ENCODE assay signal across 2 cellular contexts in genomic region chr22:21077884-21078508, GRCh38.
TF ChIP-seq lines count a peak whose summit lies in the region.

No MANE protein-coding gene starts in this region.

TF ChIP-seq in GM23338, 12 proteins besides CTCF, POLR2A, EP300 and RAD21:
- TF ChIP-seq STAT1 (IDR thresholded peaks at IDR 0.05; ENCODE audit: unreplicated experiment) (no peak), EZH2phosphoT487 (IDR thresholded peaks at IDR 0.05; ENCODE audit: unreplicated experiment) (no peak), POLR2AphosphoS5 (IDR thresholded peaks at IDR 0.05; ENCODE audit: low read depth) (no peak), EZH2 (IDR thresholded peaks at IDR 0.05; ENCODE audit: low read depth, unreplicated experiment) (no peak), CREB1 (CRISPR knock-in tag; IDR thresholded peaks at IDR 0.05; ENCODE audit: low read depth) (no peak), ZNF331 (CRISPR knock-in tag; IDR thresholded peaks at IDR 0.05; ENCODE audit: low read depth) (no peak), ETS1 (IDR thresholded peaks at IDR 0.05) (no peak), ZNF114 (CRISPR knock-in tag; IDR thresholded peaks at IDR 0.05) (no peak), JUNB (IDR thresholded peaks at IDR 0.05; ENCODE audit: unreplicated experiment) (no peak), NANOG (IDR thresholded peaks at IDR 0.05; ENCODE audit: borderline replicate concordance) (no peak), ZNF462 (CRISPR knock-in tag; IDR thresholded peaks at IDR 0.05) (no peak), REST (IDR thresholded peaks at IDR 0.05; ENCODE audit: unreplicated experiment) (no peak)
TF ChIP-seq in GM23338: peak in this region for 0.

TF ChIP-seq in K562, 482 proteins besides CTCF, POLR2A, EP300 and RAD21:
- TF ChIP-seq RAD51 (IDR thresholded peaks at IDR 0.05; ENCODE audit: borderline replicate concordance, low read depth) (no peak), EWSR1 (IDR thresholded peaks at IDR 0.05; ENCODE audit: borderline replicate concordance, low read depth, partially characterized antibody) (no peak), E2F3 (CRISPR knock-in tag; IDR thresholded peaks at IDR 0.05) (0 out of 2 replicates have a peak, but pooled peaks have one; percentile 34), THRB (CRISPR knock-in tag; conservative IDR thresholded peaks at IDR 0.05) (0 out of 2 replicates have a peak, but pooled peaks have one; percentile 26), ATF2 (CRISPR knock-in tag; IDR thresholded peaks at IDR 0.05) (0 out of 2 replicates have a peak, but pooled peaks have one; percentile 62), POLR2B (IDR thresholded peaks at IDR 0.05; ENCODE audit: low read depth, partially characterized antibody) (no peak), HDAC1 (IDR thresholded peaks at IDR 0.05) (no peak), NR3C1 (CRISPR knock-in tag; IDR thresholded peaks at IDR 0.05) (0 out of 2 replicates have a peak, but pooled peaks have one; percentile 74), PKNOX1 (IDR thresholded peaks at IDR 0.05) (peak; percentile 70), CBFB (CRISPR knock-in tag; IDR thresholded peaks at IDR 0.05) (0 out of 2 replicates have a peak, but pooled peaks have one; percentile 54), ZNF282 (CRISPR knock-in tag; IDR thresholded peaks at IDR 0.05) (peak; percentile 80), KAT2B (IDR thresholded peaks at IDR 0.05; ENCODE audit: low read depth, low read length) (no peak), HNRNPLL (IDR thresholded peaks at IDR 0.05; ENCODE audit: low read depth, low read length, poor library complexity, severe bottlenecking) (peak; percentile 13), ZNF184 (CRISPR knock-in tag; IDR thresholded peaks at IDR 0.05) (0 out of 2 replicates have a peak, but pooled peaks have one; percentile 18), SMC3 (conservative IDR thresholded peaks at IDR 0.05; ENCODE audit: insufficient read depth, low read depth, low read length) (0 out of 2 replicates have a peak, but pooled peaks have one; percentile 2)
- TF ChIP-seq, protein P1, sequence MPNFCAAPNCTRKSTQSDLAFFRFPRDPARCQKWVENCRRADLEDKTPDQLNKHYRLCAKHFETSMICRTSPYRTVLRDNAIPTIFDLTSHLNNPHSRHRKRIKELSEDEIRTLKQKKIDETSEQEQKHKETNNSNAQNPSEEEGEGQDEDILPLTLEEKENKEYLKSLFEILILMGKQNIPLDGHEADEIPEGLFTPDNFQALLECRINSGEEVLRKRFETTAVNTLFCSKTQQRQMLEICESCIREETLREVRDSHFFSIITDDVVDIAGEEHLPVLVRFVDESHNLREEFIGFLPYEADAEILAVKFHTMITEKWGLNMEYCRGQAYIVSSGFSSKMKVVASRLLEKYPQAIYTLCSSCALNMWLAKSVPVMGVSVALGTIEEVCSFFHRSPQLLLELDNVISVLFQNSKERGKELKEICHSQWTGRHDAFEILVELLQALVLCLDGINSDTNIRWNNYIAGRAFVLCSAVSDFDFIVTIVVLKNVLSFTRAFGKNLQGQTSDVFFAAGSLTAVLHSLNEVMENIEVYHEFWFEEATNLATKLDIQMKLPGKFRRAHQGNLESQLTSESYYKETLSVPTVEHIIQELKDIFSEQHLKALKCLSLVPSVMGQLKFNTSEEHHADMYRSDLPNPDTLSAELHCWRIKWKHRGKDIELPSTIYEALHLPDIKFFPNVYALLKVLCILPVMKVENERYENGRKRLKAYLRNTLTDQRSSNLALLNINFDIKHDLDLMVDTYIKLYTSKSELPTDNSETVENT (CRISPR knock-in tag; IDR thresholded peaks at IDR 0.05) = no peak
- TF ChIP-seq, protein P2, sequence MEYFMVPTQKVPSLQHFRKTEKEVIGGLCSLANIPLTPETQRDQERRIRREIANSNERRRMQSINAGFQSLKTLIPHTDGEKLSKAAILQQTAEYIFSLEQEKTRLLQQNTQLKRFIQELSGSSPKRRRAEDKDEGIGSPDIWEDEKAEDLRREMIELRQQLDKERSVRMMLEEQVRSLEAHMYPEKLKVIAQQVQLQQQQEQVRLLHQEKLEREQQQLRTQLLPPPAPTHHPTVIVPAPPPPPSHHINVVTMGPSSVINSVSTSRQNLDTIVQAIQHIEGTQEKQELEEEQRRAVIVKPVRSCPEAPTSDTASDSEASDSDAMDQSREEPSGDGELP (CRISPR knock-in tag; IDR thresholded peaks at IDR 0.05; ENCODE audit: borderline replicate concordance) = peak; percentile 17; the same call in 1 of the 2 replicates
